In the genomic region with DNA sequence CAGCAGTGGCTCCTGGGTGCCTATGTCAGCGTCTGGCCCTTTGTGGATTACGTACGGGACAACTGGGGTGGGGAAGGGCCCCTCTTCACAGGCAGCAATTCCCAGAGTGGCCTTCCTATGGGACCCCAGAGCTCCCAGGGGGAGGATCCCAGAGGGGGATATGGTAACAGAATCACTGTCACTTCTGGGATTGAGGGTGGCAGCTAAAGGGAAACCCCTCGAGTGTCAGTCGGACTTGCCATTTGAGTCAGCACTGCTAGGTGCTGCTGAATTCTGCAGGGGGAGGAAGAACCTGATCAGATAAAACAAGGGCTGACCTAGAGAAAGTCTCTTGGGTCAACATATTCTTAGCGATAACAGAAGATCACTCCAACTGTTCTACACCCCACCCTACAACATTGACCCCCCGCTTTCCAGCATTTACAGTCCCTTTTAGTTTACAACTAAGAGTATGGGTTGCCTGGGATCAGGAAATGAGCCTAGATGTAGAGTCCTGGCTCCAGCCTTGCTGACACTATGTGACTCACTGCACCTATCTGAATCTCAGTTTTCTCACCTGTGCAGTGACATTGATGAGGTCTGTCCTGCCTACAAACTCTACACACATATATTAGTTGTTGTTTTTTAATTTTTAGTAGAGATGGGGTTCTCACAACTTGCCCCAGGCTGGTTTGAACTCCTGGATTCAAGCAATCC, we compare ENCODE assay signal across 1 cellular context.
A peak's percentile ranks its signal among the peaks of the same experiment; 100 is the strongest.
TF ChIP-seq lines count a peak whose summit lies in the region.

No MANE protein-coding gene starts in this region.

TF ChIP-seq in HEK293, 187 proteins besides CTCF, POLR2A, EP300 and RAD21 (continued from another document):
- TF ChIP-seq, protein P1, sequence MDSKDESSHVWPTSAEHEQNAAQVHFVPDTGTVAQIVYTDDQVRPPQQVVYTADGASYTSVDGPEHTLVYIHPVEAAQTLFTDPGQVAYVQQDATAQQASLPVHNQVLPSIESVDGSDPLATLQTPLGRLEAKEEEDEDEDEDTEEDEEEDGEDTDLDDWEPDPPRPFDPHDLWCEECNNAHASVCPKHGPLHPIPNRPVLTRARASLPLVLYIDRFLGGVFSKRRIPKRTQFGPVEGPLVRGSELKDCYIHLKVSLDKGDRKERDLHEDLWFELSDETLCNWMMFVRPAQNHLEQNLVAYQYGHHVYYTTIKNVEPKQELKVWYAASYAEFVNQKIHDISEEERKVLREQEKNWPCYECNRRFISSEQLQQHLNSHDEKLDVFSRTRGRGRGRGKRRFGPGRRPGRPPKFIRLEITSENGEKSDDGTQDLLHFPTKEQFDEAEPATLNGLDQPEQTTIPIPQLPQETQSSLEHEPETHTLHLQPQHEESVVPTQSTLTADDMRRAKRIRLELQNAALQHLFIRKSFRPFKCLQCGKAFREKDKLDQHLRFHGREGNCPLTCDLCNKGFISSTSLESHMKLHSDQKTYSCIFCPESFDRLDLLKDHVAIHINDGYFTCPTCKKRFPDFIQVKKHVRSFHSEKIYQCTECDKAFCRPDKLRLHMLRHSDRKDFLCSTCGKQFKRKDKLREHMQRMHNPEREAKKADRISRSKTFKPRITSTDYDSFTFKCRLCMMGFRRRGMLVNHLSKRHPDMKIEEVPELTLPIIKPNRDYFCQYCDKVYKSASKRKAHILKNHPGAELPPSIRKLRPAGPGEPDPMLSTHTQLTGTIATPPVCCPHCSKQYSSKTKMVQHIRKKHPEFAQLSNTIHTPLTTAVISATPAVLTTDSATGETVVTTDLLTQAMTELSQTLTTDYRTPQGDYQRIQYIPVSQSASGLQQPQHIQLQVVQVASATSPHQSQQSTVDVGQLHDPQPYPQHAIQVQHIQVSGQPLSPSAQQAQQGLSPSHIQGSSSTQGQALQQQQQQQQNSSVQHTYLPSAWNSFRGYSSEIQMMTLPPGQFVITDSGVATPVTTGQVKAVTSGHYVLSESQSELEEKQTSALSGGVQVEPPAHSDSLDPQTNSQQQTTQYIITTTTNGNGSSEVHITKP (tag by site-specific recombination; IDR thresholded peaks at IDR 0.05), result peak; percentile 96
